23 cellular contexts compared by ENCODE assay signal in genomic region chr1:85397490-85398044, GRCh38.
DNase-seq lines count a peak whose midpoint lies in the region; ATAC-seq and TF ChIP-seq lines count a peak whose summit lies in the region.
"Had no signal": no experiment of that assay in that cellular context is flagged by ENCODE, and none has a peak within 500 bp of the region (broad histone marks: within the 10 kb centered on the region; RNA-seq: fewer than 3 reads in every experiment).

No MANE protein-coding gene starts in this region.

- H3K4me1 ChIP-seq in ACC112 (ENCODE audit: control insufficient read depth, insufficient read depth, low read length, unreplicated experiment): peaks cover 42% of the 10 kb centered on the region
- H3K4me1 ChIP-seq: BLaER1 treated with 17β-estradiol and CSF1 and Interleukin-3, amounts not matched to agents 10 nM and 100 nM had no signal

- H3K4me3 ChIP-seq in ACC112 (ENCODE audit: low read depth, low read length) (no peak overlapping the region), brain microvascular endothelial cell (ENCODE audit: low read depth, low read length) (no peak overlapping the region)
- H3K4me3 ChIP-seq: BLaER1 treated with 17β-estradiol and CSF1 and Interleukin-3, amounts not matched to agents 10 nM and 100 nM; lung had no signal

- peak overlapping the region; percentile 42 for H3K27ac ChIP-seq in ACC112 (ENCODE audit: low read depth, low read length)
- H3K27ac ChIP-seq in brain microvascular endothelial cell: peak overlapping the region; percentile 16
- H3K27ac ChIP-seq: BLaER1 treated with 17β-estradiol and CSF1 and Interleukin-3, amounts not matched to agents 10 nM and 100 nM had no signal

- no peak for TF ChIP-seq CTCF in brain microvascular endothelial cell (IDR thresholded peaks at IDR 0.05; ENCODE audit: low read depth, low read length, missing control alignments)
- TF ChIP-seq CTCF in nephron (IDR thresholded peaks at IDR 0.05; ENCODE audit: unreplicated experiment in 3 of 3): no peak

- peak overlapping the region; percentile 16 to 48 (median 31) for H3K27ac Mint-ChIP-seq in nephron
- H3K27ac Mint-ChIP-seq: type B pancreatic cell had no signal

- H3K9me3 Mint-ChIP-seq in nephron: no peaks in the 10 kb centered on the region
- H3K9me3 Mint-ChIP-seq: activated T-cell treated with anti-CD3 and anti-CD28 coated beads, Interleukin-2, amount 50 U/mL, for 4 hours; type B pancreatic cell had no signal

- H3K4me3 Mint-ChIP-seq in nephron: no peak overlapping the region
- H3K4me3 Mint-ChIP-seq: activated T-cell treated with anti-CD3 and anti-CD28 coated beads, Interleukin-2, amount 50 U/mL, for 4 hours; type B pancreatic cell had no signal

- no peaks in the 10 kb centered on the region for H3K36me3 ChIP-seq in ACC112 (ENCODE audit: insufficient read depth, low read length)
- no peaks in the 10 kb centered on the region for H3K36me3 ChIP-seq in brain microvascular endothelial cell (replicated peaks)
- H3K36me3 ChIP-seq: BLaER1 treated with 17β-estradiol and CSF1 and Interleukin-3, amounts not matched to agents 10 nM and 100 nM had no signal

- in situ Hi-C loops in brain microvascular endothelial cell (cut with HindIII; ENCODE audit: low pct_ligation_motif_present, low sequenced_read_pairs): no loop called here

- H3K4me1 Mint-ChIP-seq in nephron: peaks cover 23% of the 10 kb centered on the region

- ATAC-seq in GM21381 (IDR thresholded peaks at IDR 0.05; ENCODE audit: unreplicated experiment): no peak
- ATAC-seq: activated T-cell treated with anti-CD3 and anti-CD28 coated beads, Interleukin-2, amount 50 U/mL, for 4 hours; right cardiac atrium had no signal

- no peaks in the 10 kb centered on the region for H3K36me3 Mint-ChIP-seq in nephron (ENCODE audit: low read depth)
- H3K36me3 Mint-ChIP-seq: type B pancreatic cell had no signal

- H3K27me3 ChIP-seq in ACC112 (ENCODE audit: insufficient read depth, low read length) (no peaks in the 10 kb centered on the region), brain microvascular endothelial cell (replicated peaks) (no peaks in the 10 kb centered on the region)
- H3K27me3 ChIP-seq: BLaER1 treated with 17β-estradiol and CSF1 and Interleukin-3, amounts not matched to agents 10 nM and 100 nM had no signal

- peak overlapping the region; percentile 38 for H2AFZ ChIP-seq in ACC112 (ENCODE audit: low read length, unreplicated experiment)

- H3K79me2 ChIP-seq in ACC112 (ENCODE audit: control insufficient read depth, insufficient read depth, low read length, unreplicated experiment): peaks cover 42% of the 10 kb centered on the region

- H3K27me3 Mint-ChIP-seq in nephron (ENCODE audit: low read depth): no peaks in the 10 kb centered on the region
- H3K27me3 Mint-ChIP-seq: type B pancreatic cell had no signal

- DNase-seq in NCI-H2171 treated with DMSO at 0.1 percent for 48 hours (lab: John Stamatoyannopoulos, UW): peak; percentile 41
- DNase-seq in brain microvascular endothelial cell: no peak
- DNase-seq in AML-193 (lab: John Stamatoyannopoulos, UW): no peak
- no peak for DNase-seq in midbrain (lab: John Stamatoyannopoulos, UW)
- DNase-seq in DMS53 (lab: John Stamatoyannopoulos, UW): no peak
- DNase-seq: ACHN; activated CD4-positive, alpha-beta T cell treated with anti-CD3 and anti-CD28 coated beads for 1 hour; activated naive CD4-positive, alpha-beta T cell; activated T-cell treated with anti-CD3 and anti-CD28 coated beads, Interleukin-2, amount 50 U/mL, for 4 hours; amygdala; dermis blood vessel endothelial cell; foreskin melanocyte; H7; kidney; NCI-H2081 treated with DMSO at 0.1 percent for 48 hours; nucleus accumbens; right cardiac atrium had no signal
